Comparison of ENCODE assay signal across 25 cellular contexts in the genomic region with DNA sequence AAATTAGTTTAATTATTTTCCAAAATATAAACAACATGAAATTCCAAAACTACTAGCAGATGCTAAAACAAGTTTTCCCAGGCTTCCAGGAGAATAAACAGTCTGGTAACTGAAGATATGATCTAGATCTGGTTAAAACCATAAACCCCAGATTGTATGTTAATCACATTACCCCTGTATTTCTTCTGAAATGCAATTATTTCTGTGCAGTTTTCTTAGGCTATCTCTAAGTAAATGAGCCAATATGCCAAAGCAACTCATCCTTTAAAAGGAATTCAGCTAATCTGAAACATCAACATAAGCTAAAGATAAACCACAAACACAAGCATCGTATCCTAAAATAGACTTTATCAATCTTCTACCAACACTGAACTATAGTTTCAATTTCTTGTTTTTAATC.
"Had no signal": no experiment of that assay in that cellular context is flagged by ENCODE, and none has a peak within 500 bp of the region (broad histone marks: within the 10 kb centered on the region; RNA-seq: fewer than 3 reads in every experiment).

No MANE protein-coding gene starts in this region.

- H3K9me3 Mint-ChIP-seq: effector memory CD8-positive, alpha-beta T cell; neural progenitor cell had no signal

- H3K79me2 ChIP-seq: parathyroid adenoma had no signal

- H3K4me3 Mint-ChIP-seq: effector memory CD8-positive, alpha-beta T cell; memory B cell; mesothelial cell of epicardium; naive thymus-derived CD4-positive, alpha-beta T cell; nephron; neural progenitor cell; stimulated activated effector memory CD8-positive, alpha-beta T cell treated with anti-CD3 and anti-CD28 coated beads, Interleukin-12 subunit alpha, Interleukin-12 subunit beta, amount 100 ng/mL, for 72 hours had no signal

- DNase-seq: dermis blood vessel endothelial cell; effector memory CD8-positive, alpha-beta T cell; foreskin fibroblast; gastrocnemius medialis; head of caudate nucleus; kidney; naive thymus-derived CD4-positive, alpha-beta T cell; stimulated activated CD4-positive, alpha-beta T cell treated with anti-CD3 and anti-CD28 coated beads, Interleukin-2, amount 100 ng/mL, for 24 hours; stimulated activated CD4-positive, alpha-beta T cell treated with anti-CD3 and anti-CD28 coated beads, Interleukin-4, amount 100 ng/mL, for 24 hours; stimulated activated naive CD4-positive, alpha-beta T cell treated with Interleukin-2 at 50 U/mL for 16 hours; stomach; thyroid gland; trophoblast cell had no signal

- ATAC-seq: effector memory CD8-positive, alpha-beta T cell; gastrocnemius medialis; left lobe of liver; naive thymus-derived CD4-positive, alpha-beta T cell; sciatic nerve; stimulated activated effector memory CD8-positive, alpha-beta T cell treated with anti-CD3 and anti-CD28 coated beads, Interleukin-12 subunit alpha, Interleukin-12 subunit beta, amount 100 ng/mL, for 72 hours had no signal

- H3K27me3 Mint-ChIP-seq: effector memory CD8-positive, alpha-beta T cell; memory B cell; progenitor cell of endocrine pancreas had no signal

- H3K4me1 ChIP-seq: gastrocnemius medialis, parathyroid adenoma, right atrium auricular region, stomach, thyroid gland had no signal

- H3K27ac ChIP-seq: coronary artery, gastrocnemius medialis, neural progenitor cell, parathyroid adenoma, right atrium auricular region, stomach, thyroid gland had no signal

- H3K27me3 ChIP-seq: gastrocnemius medialis, neural progenitor cell, right atrium auricular region, stomach, thyroid gland had no signal

- H3K27ac Mint-ChIP-seq: effector memory CD8-positive, alpha-beta T cell; memory B cell; mesothelial cell of epicardium; naive thymus-derived CD4-positive, alpha-beta T cell; nephron; neural progenitor cell; progenitor cell of endocrine pancreas; stimulated activated effector memory CD8-positive, alpha-beta T cell treated with anti-CD3 and anti-CD28 coated beads, Interleukin-12 subunit alpha, Interleukin-12 subunit beta, amount 100 ng/mL, for 72 hours had no signal

- H3K36me3 Mint-ChIP-seq: memory B cell; mesothelial cell of epicardium; neural progenitor cell; stimulated activated effector memory CD8-positive, alpha-beta T cell treated with anti-CD3 and anti-CD28 coated beads, Interleukin-12 subunit alpha, Interleukin-12 subunit beta, amount 100 ng/mL, for 72 hours had no signal

- H3K4me2 ChIP-seq: neural progenitor cell had no signal

- H3K9ac ChIP-seq: neural progenitor cell, parathyroid adenoma had no signal

- H3K4me3 ChIP-seq: coronary artery, gastrocnemius medialis, lung, neural progenitor cell, right atrium auricular region, stomach, thyroid gland had no signal

- H3K4me1 Mint-ChIP-seq: nephron had no signal

- H2AFZ ChIP-seq: parathyroid adenoma had no signal

- H3K9me3 ChIP-seq: gastrocnemius medialis, stomach, thyroid gland had no signal

- H3K36me3 ChIP-seq: gastrocnemius medialis, neural progenitor cell, right atrium auricular region, stomach, thyroid gland had no signal
